Comparison of ENCODE assay signal across 8 cellular contexts in the genomic region with DNA sequence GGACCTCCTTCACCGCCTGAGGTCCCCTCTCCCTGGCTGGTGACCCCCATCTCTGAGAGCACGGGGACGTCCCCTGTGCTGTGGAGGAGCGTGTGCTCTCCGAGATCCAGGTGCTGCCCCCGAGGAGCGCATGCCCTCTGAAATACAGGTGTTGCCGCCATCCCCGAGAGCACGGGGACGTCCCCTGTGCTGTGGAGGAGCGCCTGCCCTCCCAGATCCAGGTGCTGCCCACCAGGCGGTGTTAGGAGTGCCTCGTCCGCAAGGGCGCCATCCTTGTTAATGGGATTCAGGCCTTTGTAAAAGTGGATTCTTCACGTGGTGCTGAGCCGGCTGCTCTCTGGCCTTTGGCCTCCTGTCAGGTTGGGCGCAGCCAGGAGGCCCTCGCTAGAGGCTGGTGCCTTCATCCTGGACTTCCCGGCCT. TPM values are rescaled to one million over a fixed set of nuclear protein-coding genes. Genes with fewer than 3 reads are reported as not detected.
DNase-seq lines count a peak whose midpoint lies in the region; ATAC-seq and TF ChIP-seq lines count a peak whose summit lies in the region.

No MANE protein-coding gene starts in this region.

- peak overlapping the region; percentile 52 for H3K4me3 ChIP-seq in adipocyte (ENCODE audit: low read length)

- H3K36me3 Mint-ChIP-seq in neural crest cell (ENCODE audit: low read depth), result no peaks in the 10 kb centered on the region
- peaks cover 2% of the 10 kb centered on the region for H3K36me3 Mint-ChIP-seq in activated naive CD4-positive, alpha-beta T cell treated with anti-CD3 and anti-CD28 coated beads, Interleukin-2, amount 10 ng/mL, durations not matched to agents 7 days and 5 days

- no peaks in the 10 kb centered on the region for H3K9me3 ChIP-seq in adipocyte (ENCODE audit: control insufficient read depth, low read length)

- no peaks in the 10 kb centered on the region for H3K27me3 Mint-ChIP-seq in neural crest cell (ENCODE audit: low read depth)
- no peaks in the 10 kb centered on the region for H3K27me3 Mint-ChIP-seq in activated naive CD4-positive, alpha-beta T cell treated with anti-CD3 and anti-CD28 coated beads, Interleukin-2, amount 10 ng/mL, durations not matched to agents 7 days and 5 days

- H3K4me3 Mint-ChIP-seq in neural crest cell, result peak overlapping the region; percentile 47
- H3K4me3 Mint-ChIP-seq in activated naive CD4-positive, alpha-beta T cell treated with anti-CD3 and anti-CD28 coated beads, Interleukin-2, amount 10 ng/mL, durations not matched to agents 7 days and 5 days, result no peak overlapping the region

- H3K27ac Mint-ChIP-seq in neural crest cell (ENCODE audit: unreplicated experiment), result no peak overlapping the region
- H3K27ac Mint-ChIP-seq in activated naive CD4-positive, alpha-beta T cell treated with anti-CD3 and anti-CD28 coated beads, Interleukin-2, amount 10 ng/mL, durations not matched to agents 7 days and 5 days, result no peak overlapping the region

- DNase-seq in adipocyte (ENCODE audit: low read depth) (no peak), neural crest cell (ENCODE audit: low read depth, low spot score) (no peak), NCI-H446 treated with DMSO at 0.1 percent for 48 hours (lab: John Stamatoyannopoulos, UW) (no peak), GM19240 (ENCODE audit: insufficient read length, low spot score) (no peak)
- no peak for DNase-seq in activated effector memory CD4-positive, alpha-beta T cell treated with Interleukin-2 at 50 U/mL for 16 hours
- DNase-seq in activated naive CD4-positive, alpha-beta T cell treated with anti-CD3 and anti-CD28 coated beads, Interleukin-2, amount 10 ng/mL, durations not matched to agents 7 days and 5 days, result no peak

- H3K9me3 Mint-ChIP-seq in neural crest cell, result no peaks in the 10 kb centered on the region
- H3K9me3 Mint-ChIP-seq in activated naive CD4-positive, alpha-beta T cell treated with anti-CD3 and anti-CD28 coated beads, Interleukin-2, amount 10 ng/mL, durations not matched to agents 7 days and 5 days, result no peaks in the 10 kb centered on the region

- no peaks in the 10 kb centered on the region for H3K27me3 ChIP-seq in adipocyte (replicated peaks; ENCODE audit: control insufficient read depth, insufficient read depth, low read length)

- CTCF ChIA-PET in activated naive CD4-positive, alpha-beta T cell treated with anti-CD3 and anti-CD28 coated beads, Interleukin-2, amount 10 ng/mL, durations not matched to agents 7 days and 5 days (lab: Charles Lee), result interaction anchor here (0.6 to 1.8 kb wide), 11 partner anchors 8 to 276 kb away, joined by 3 to 27 read pairs (median 4); partner anchors contain the start of gene NOC4L

- peaks cover 23% of the 10 kb centered on the region for H3K36me3 ChIP-seq in adipocyte (ENCODE audit: control insufficient read depth, insufficient read depth, low read length, severe bottlenecking)

- ATAC-seq in GM18867 (IDR thresholded peaks at IDR 0.05; ENCODE audit: unreplicated experiment), result peak; percentile 16
- ATAC-seq in HG02798 (IDR thresholded peaks at IDR 0.05; ENCODE audit: poor library complexity, unreplicated experiment), result peak; percentile 19

- TF ChIP-seq CTCF in neural crest cell (conservative IDR thresholded peaks at IDR 0.05), result no peak

- peak overlapping the region; percentile 59 for H3K9ac ChIP-seq in adipocyte (ENCODE audit: low read length)

- H3K4me1 ChIP-seq in adipocyte (ENCODE audit: control insufficient read depth, insufficient read depth, low read length), result peaks cover 4% of the 10 kb centered on the region

- H3K4me1 Mint-ChIP-seq in neural crest cell, result no peaks in the 10 kb centered on the region
- no peaks in the 10 kb centered on the region for H3K4me1 Mint-ChIP-seq in activated naive CD4-positive, alpha-beta T cell treated with anti-CD3 and anti-CD28 coated beads, Interleukin-2, amount 10 ng/mL, durations not matched to agents 7 days and 5 days

RNA-seq across cellular contexts. Expression of gene NOC4L, which starts 10.1 kb away (rescaled TPM):
- 36.4 and 40.4 TPM in 2 replicates for total RNA-seq in neural crest cell

RNA-seq across cellular contexts. Expression of gene DDX51, which starts 10.2 kb away (rescaled TPM):
- total RNA-seq in neural crest cell, result 27.7 and 33.3 TPM in 2 replicates
